ENCODE assay signal across 1 cellular context in the genomic region with DNA sequence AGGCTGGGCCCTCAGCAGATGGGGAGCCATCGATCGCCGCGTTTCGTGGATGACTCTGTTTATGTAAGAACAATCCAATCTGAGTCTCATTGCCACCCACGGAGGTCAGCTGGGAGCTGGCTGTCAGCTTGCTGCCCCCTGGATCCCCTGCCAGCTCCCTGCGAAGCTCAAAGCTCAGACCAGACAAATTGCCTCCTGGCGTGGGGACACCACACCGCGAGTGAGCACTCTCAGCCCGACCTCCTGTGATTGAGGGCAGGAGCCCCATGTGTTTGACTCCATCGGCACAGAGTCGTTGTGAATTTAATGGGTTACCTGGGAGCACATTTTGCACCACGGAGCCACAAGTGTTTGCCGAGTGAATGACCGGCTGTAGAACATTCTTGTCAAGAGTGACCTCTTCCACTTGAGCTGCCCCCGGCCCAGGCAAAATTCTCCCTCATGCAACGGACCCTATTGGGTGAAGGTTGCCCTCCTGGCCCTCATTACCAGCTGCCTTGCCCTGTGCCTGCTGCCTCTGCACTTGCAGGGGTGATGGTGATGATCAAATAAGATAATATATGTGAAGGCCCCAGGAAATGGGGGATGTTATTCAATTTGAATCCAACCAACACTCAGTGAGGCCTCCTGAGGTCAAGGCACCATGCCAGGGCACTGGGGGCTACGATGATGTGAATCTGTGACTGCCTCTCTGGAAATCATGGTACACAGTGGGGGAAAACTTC.
TF ChIP-seq lines count a peak whose summit lies in the region.

No MANE protein-coding gene starts in this region.

TF ChIP-seq in K562, 482 proteins besides CTCF, POLR2A, EP300 and RAD21:
- TF ChIP-seq POLR2G (IDR thresholded peaks at IDR 0.05; ENCODE audit: low read depth, low read length) (peak; percentile 72), RBM22 (IDR thresholded peaks at IDR 0.05; ENCODE audit: low read depth, low read length, poor library complexity, severe bottlenecking) (peak; percentile 28)
- TF ChIP-seq, protein P1, sequence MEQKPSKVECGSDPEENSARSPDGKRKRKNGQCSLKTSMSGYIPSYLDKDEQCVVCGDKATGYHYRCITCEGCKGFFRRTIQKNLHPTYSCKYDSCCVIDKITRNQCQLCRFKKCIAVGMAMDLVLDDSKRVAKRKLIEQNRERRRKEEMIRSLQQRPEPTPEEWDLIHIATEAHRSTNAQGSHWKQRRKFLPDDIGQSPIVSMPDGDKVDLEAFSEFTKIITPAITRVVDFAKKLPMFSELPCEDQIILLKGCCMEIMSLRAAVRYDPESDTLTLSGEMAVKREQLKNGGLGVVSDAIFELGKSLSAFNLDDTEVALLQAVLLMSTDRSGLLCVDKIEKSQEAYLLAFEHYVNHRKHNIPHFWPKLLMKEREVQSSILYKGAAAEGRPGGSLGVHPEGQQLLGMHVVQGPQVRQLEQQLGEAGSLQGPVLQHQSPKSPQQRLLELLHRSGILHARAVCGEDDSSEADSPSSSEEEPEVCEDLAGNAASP (IDR thresholded peaks at IDR 0.05), result no peak
TF ChIP-seq in K562: peak in this region for 2.
